Comparison of ENCODE assay signal across 16 cellular contexts in the genomic region with DNA sequence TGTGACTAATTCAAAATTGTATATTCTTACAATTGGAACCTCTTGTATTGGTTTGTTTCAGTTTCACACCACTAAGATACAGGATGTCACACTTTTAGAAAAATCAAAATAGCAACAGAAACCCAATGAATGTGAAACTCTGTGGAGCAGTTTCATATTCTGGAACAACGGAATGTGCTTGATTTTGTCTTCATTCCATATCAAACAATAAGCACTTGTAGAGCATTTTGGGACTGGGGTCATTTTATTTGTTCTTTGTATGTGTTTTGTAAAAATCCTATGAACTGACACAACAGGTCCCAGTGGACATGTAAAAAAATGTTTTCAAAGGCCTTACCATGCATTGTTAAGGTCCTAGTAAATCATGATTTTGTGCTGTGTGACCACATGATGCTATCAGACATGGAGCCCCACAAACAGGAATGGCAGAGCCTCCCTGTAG.
DNase-seq lines count a peak whose midpoint lies in the region; ATAC-seq, FAIRE-seq and TF ChIP-seq lines count a peak whose summit lies in the region.
"Had no signal": no experiment of that assay in that cellular context is flagged by ENCODE, and none has a peak within 500 bp of the region (broad histone marks: within the 10 kb centered on the region; RNA-seq: fewer than 3 reads in every experiment).

No MANE protein-coding gene starts in this region.

- H2AFZ ChIP-seq in astrocyte (ENCODE audit: low read depth, low read length): no peak overlapping the region

- peak; percentile 97 for ATAC-seq in GM18502 (IDR thresholded peaks at IDR 0.05; ENCODE audit: poor library complexity, unreplicated experiment)
- ATAC-seq in GM21447 (IDR thresholded peaks at IDR 0.05; ENCODE audit: unreplicated experiment): peak; percentile 95
- ATAC-seq in HG03066 (IDR thresholded peaks at IDR 0.05; ENCODE audit: low read depth, unreplicated experiment): peak; percentile 80
- ATAC-seq: activated T-cell treated with anti-CD3 and anti-CD28 coated beads, Interleukin-2, amount 50 U/mL, for 4 hours; right lobe of liver; T-cell had no signal

- no peak for DNase-seq in astrocyte (ENCODE audit: low read depth)
- no peak for DNase-seq in retina
- DNase-seq in activated naive CD8-positive, alpha-beta T cell treated with anti-CD3 and anti-CD28 coated beads for 36 hours: no peak
- no peak for DNase-seq in coronary artery (ENCODE audit: low spot score)
- no peak for DNase-seq in COLO668 (lab: John Stamatoyannopoulos, UW; ENCODE audit: unreplicated experiment)
- DNase-seq: activated T-cell treated with anti-CD3 and anti-CD28 coated beads, Interleukin-2, amount 50 U/mL, for 4 hours; CD8-positive, alpha-beta memory T cell; cerebellar nuclear complex; glutamatergic neuron; NCI-H446; right lobe of liver; T-cell had no signal

- H3K27me3 Mint-ChIP-seq in astrocyte (ENCODE audit: low read depth, unreplicated experiment): no peaks in the 10 kb centered on the region
- H3K27me3 Mint-ChIP-seq in activated naive CD8-positive, alpha-beta T cell treated with anti-CD3 and anti-CD28 coated beads for 36 hours: no peaks in the 10 kb centered on the region
- H3K27me3 Mint-ChIP-seq: CD8-positive, alpha-beta memory T cell; T-cell had no signal

- no peaks in the 10 kb centered on the region for H3K79me2 ChIP-seq in astrocyte (ENCODE audit: insufficient read depth, low read length)

- no peaks in the 10 kb centered on the region for H3K27me3 ChIP-seq in astrocyte (ENCODE audit: insufficient read depth, low read length)
- H3K27me3 ChIP-seq: right lobe of liver had no signal

- no peaks in the 10 kb centered on the region for H3K4me1 Mint-ChIP-seq in astrocyte (ENCODE audit: low read depth, unreplicated experiment)
- H3K4me1 Mint-ChIP-seq in activated naive CD8-positive, alpha-beta T cell treated with anti-CD3 and anti-CD28 coated beads for 36 hours: no peaks in the 10 kb centered on the region
- H3K4me1 Mint-ChIP-seq: CD8-positive, alpha-beta memory T cell; T-cell had no signal

- H4K20me1 ChIP-seq in astrocyte (ENCODE audit: insufficient read depth, low read length): no peaks in the 10 kb centered on the region

- no peak overlapping the region for H3K4me3 Mint-ChIP-seq in astrocyte (ENCODE audit: unreplicated experiment)
- no peak overlapping the region for H3K4me3 Mint-ChIP-seq in activated naive CD8-positive, alpha-beta T cell treated with anti-CD3 and anti-CD28 coated beads for 36 hours
- H3K4me3 Mint-ChIP-seq: activated T-cell treated with anti-CD3 and anti-CD28 coated beads, Interleukin-2, amount 50 U/mL, for 4 hours; CD8-positive, alpha-beta memory T cell; mesothelial cell of epicardium; T-cell had no signal

- FAIRE-seq in astrocyte (lab: Jason Lieb, UNC): peak; percentile 50

- TF ChIP-seq CTCF in astrocyte (IDR thresholded peaks at IDR 0.05; ENCODE audit: insufficient read depth, low read depth, low read length) (no peak), coronary artery (IDR thresholded peaks at IDR 0.05) (no peak)

- no peak overlapping the region for H3K27ac Mint-ChIP-seq in astrocyte (ENCODE audit: unreplicated experiment)
- H3K27ac Mint-ChIP-seq in activated naive CD8-positive, alpha-beta T cell treated with anti-CD3 and anti-CD28 coated beads for 36 hours: no peak overlapping the region
- H3K27ac Mint-ChIP-seq: CD8-positive, alpha-beta memory T cell; mesothelial cell of epicardium; T-cell had no signal

- no peaks in the 10 kb centered on the region for H3K9me3 Mint-ChIP-seq in astrocyte (ENCODE audit: unreplicated experiment)
- H3K9me3 Mint-ChIP-seq in activated naive CD8-positive, alpha-beta T cell treated with anti-CD3 and anti-CD28 coated beads for 36 hours: peaks cover 1% of the 10 kb centered on the region
- H3K9me3 Mint-ChIP-seq: T-cell had no signal

- H3K36me3 Mint-ChIP-seq in astrocyte (ENCODE audit: low read depth, unreplicated experiment): no peaks in the 10 kb centered on the region
- no peaks in the 10 kb centered on the region for H3K36me3 Mint-ChIP-seq in activated naive CD8-positive, alpha-beta T cell treated with anti-CD3 and anti-CD28 coated beads for 36 hours
- H3K36me3 Mint-ChIP-seq: CD8-positive, alpha-beta memory T cell; mesothelial cell of epicardium; T-cell had no signal

- H3K9ac ChIP-seq in astrocyte (ENCODE audit: low read length): no peak overlapping the region

- H3K4me1 ChIP-seq in astrocyte (ENCODE audit: insufficient read depth, low read length): no peaks in the 10 kb centered on the region
- H3K4me1 ChIP-seq: right lobe of liver had no signal

- H3K4me2 ChIP-seq in astrocyte (ENCODE audit: low read length): no peak overlapping the region

- no peaks in the 10 kb centered on the region for H3K9me3 ChIP-seq in astrocyte (ENCODE audit: insufficient read depth, low read depth, low read length)
- H3K9me3 ChIP-seq: right lobe of liver had no signal

- H3K4me3 ChIP-seq in astrocyte (ENCODE audit: insufficient read depth, low read depth, low read length) (no peak overlapping the region), coronary artery (no peak overlapping the region)
- H3K4me3 ChIP-seq: right lobe of liver had no signal

- H3K36me3 ChIP-seq in astrocyte (ENCODE audit: insufficient read depth, low read length): no peaks in the 10 kb centered on the region
- H3K36me3 ChIP-seq: right lobe of liver had no signal

- no peak overlapping the region for H3K27ac ChIP-seq in astrocyte (ENCODE audit: low read depth, low read length)
- no peak overlapping the region for H3K27ac ChIP-seq in coronary artery
- H3K27ac ChIP-seq: right lobe of liver had no signal
